8 cellular contexts compared by ENCODE assay signal in genomic region chr18:3452750-3453539, GRCh38. TPM values are rescaled to one million over a fixed set of nuclear protein-coding genes. Genes with fewer than 3 reads are reported as not detected.
DNase-seq lines count a peak whose midpoint lies in the region; ATAC-seq and TF ChIP-seq lines count a peak whose summit lies in the region.

No MANE protein-coding gene starts in this region.

- H3K4me3 ChIP-seq in liver (ENCODE audit: low read depth in 1 of 3, low read length in 3 of 3) (peak overlapping the region; percentile 63 to 92 (median 90)), thoracic aorta (peak overlapping the region; percentile 95)

- H3K27me3 ChIP-seq in liver (ENCODE audit: control insufficient read depth in 4 of 4, insufficient read depth in 4 of 4, low read length in 3 of 4) (no peaks in the 10 kb centered on the region), thoracic aorta (replicated peaks; ENCODE audit: insufficient read depth) (no peaks in the 10 kb centered on the region)

- TF ChIP-seq RAD21 in liver (IDR thresholded peaks at IDR 0.05) = no peak

- no peak for ATAC-seq in thoracic aorta (ENCODE audit: insufficient number of reproducible peaks, low FRiP score, low read depth)
- ATAC-seq in GM19467 (IDR thresholded peaks at IDR 0.05; ENCODE audit: unreplicated experiment) = no peak

- peak overlapping the region; percentile 98 to 100 for H3K9ac ChIP-seq in liver (ENCODE audit: low read depth in 1 of 2, low read length in 2 of 2)

- no peak for TF ChIP-seq CTCF in liver (IDR thresholded peaks at IDR 0.05; ENCODE audit: low read depth, low read length, missing input control)
- no peak for TF ChIP-seq CTCF in thoracic aorta (IDR thresholded peaks at IDR 0.05)

- peaks cover 52% of the 10 kb centered on the region for H3K4me1 Mint-ChIP-seq in activated CD4-positive, alpha-beta T cell treated with anti-CD3 and anti-CD28 coated beads, Interleukin-2, amount 10 ng/mL, durations not matched to agents 7 days and 5 days

- H3K27ac ChIP-seq in liver (ENCODE audit: low read depth in 1 of 2, low read length in 2 of 2) (peak overlapping the region; percentile 99 to 100), thoracic aorta (peak overlapping the region; percentile 99 to 100)

- H3K9me3 ChIP-seq in liver (ENCODE audit: control insufficient read depth in 4 of 4, low read length in 3 of 4) = no peaks in the 10 kb centered on the region
- H3K9me3 ChIP-seq in thoracic aorta = no peaks in the 10 kb centered on the region

- H3K27me3 Mint-ChIP-seq in activated CD4-positive, alpha-beta T cell treated with anti-CD3 and anti-CD28 coated beads, Interleukin-2, amount 10 ng/mL, durations not matched to agents 7 days and 5 days = no peaks in the 10 kb centered on the region

- CTCF ChIA-PET in activated CD4-positive, alpha-beta T cell treated with anti-CD3 and anti-CD28 coated beads, Interleukin-2, amount 10 ng/mL, durations not matched to agents 7 days and 5 days (lab: Charles Lee) = interaction anchor here (0.7 to 4.5 kb wide), 15 partner anchors 9 to 358 kb away, joined by 3 to 22 read pairs (median 3); partner anchors contain the start of gene MYL12A

- peaks cover 2 to 46% (median 26%) of the 10 kb centered on the region in 4 donors for H3K4me1 ChIP-seq in liver (ENCODE audit: control insufficient read depth in 4 of 4, insufficient read depth in 4 of 4, low read length in 3 of 4)
- peaks cover 12 to 38% of the 10 kb centered on the region in 2 donors for H3K4me1 ChIP-seq in thoracic aorta (ENCODE audit: control insufficient read depth in 1 of 2, low read depth in 2 of 2)

- H3K36me3 ChIP-seq in liver (ENCODE audit: control insufficient read depth in 4 of 4, insufficient read depth in 3 of 4, low read depth in 1 of 4, low read length in 3 of 4) = peaks cover 0 to 7% (median 5%) of the 10 kb centered on the region in 4 donors
- peaks cover 14% of the 10 kb centered on the region for H3K36me3 ChIP-seq in thoracic aorta

- POLR2A ChIA-PET in activated CD4-positive, alpha-beta T cell treated with anti-CD3 and anti-CD28 coated beads, Interleukin-2, amount 10 ng/mL, durations not matched to agents 7 days and 5 days (lab: Charles Lee) = interaction anchor here (0.6 to 0.7 kb wide), 2 partner anchors 49 to 202 kb away, joined by 3 to 4 read pairs; no protein-coding TSS in a partner anchor

- H3K36me3 Mint-ChIP-seq in activated CD4-positive, alpha-beta T cell treated with anti-CD3 and anti-CD28 coated beads, Interleukin-2, amount 10 ng/mL, durations not matched to agents 7 days and 5 days (ENCODE audit: low read depth) = peaks cover 24% of the 10 kb centered on the region

- WGBS in liver = 34% methylated on average over 17 of the region's 17 CpGs

- H3K27ac Mint-ChIP-seq in activated CD4-positive, alpha-beta T cell treated with anti-CD3 and anti-CD28 coated beads, Interleukin-2, amount 10 ng/mL, durations not matched to agents 7 days and 5 days = peak overlapping the region; percentile 97

- no peaks in the 10 kb centered on the region for H3K9me3 Mint-ChIP-seq in activated CD4-positive, alpha-beta T cell treated with anti-CD3 and anti-CD28 coated beads, Interleukin-2, amount 10 ng/mL, durations not matched to agents 7 days and 5 days

- no peak for DNase-seq in activated CD4-positive, alpha-beta T cell treated with anti-CD3 and anti-CD28 coated beads, Interleukin-2, amount 10 ng/mL, durations not matched to agents 7 days and 5 days
- no peak for DNase-seq in activated CD4-positive, alpha-beta T cell treated with anti-CD3 and anti-CD28 coated beads, Interleukin-2, amount 50 U/mL, for 1 hour
- peak; percentile 43 for DNase-seq in astrocyte of the hippocampus (ENCODE audit: low read depth, low spot score)
- no peak for DNase-seq in thoracic aorta (ENCODE audit: low spot score)
- no peak for DNase-seq in dedifferentiated amniotic fluid mesenchymal stem cell (ENCODE audit: extremely low spot score)
- no peak for DNase-seq in stimulated activated CD4-positive, alpha-beta T cell treated with anti-CD3 and anti-CD28 coated beads, Interleukin-12 subunit alpha, Interleukin-12 subunit beta, amount 100 ng/mL, for 4 hours

- peak overlapping the region; percentile 91 for H3K4me3 Mint-ChIP-seq in activated CD4-positive, alpha-beta T cell treated with anti-CD3 and anti-CD28 coated beads, Interleukin-2, amount 10 ng/mL, durations not matched to agents 7 days and 5 days

TF ChIP-seq in liver, 16 proteins besides CTCF, POLR2A, EP300 and RAD21:
- TF ChIP-seq MAX (IDR thresholded peaks at IDR 0.05) (no peak), FOXA1 (IDR thresholded peaks at IDR 0.05) (no peak), JUND (IDR thresholded peaks at IDR 0.05) (no peak), ATF3 (IDR thresholded peaks at IDR 0.05) (no peak), ZBTB33 (IDR thresholded peaks at IDR 0.05) (no peak), FOXA2 (IDR thresholded peaks at IDR 0.05) (no peak), GABPA (IDR thresholded peaks at IDR 0.05 in 1 of 2, conservative IDR thresholded peaks at IDR 0.05 in 1 of 2) (no peak), HNF4G (IDR thresholded peaks at IDR 0.05) (no peak), EGR1 (IDR thresholded peaks at IDR 0.05; ENCODE audit: low read depth in 2 of 2) (no peak), REST (IDR thresholded peaks at IDR 0.05) (no peak), HNF4A (conservative IDR thresholded peaks at IDR 0.05) (no peak)

RNA-seq across cellular contexts. Expression of gene TGIF1, which starts 3.0 kb away (rescaled TPM):
- total RNA-seq in activated CD4-positive, alpha-beta T cell treated with anti-CD3 and anti-CD28 coated beads, Interleukin-2, amount 10 ng/mL, durations not matched to agents 7 days and 5 days = 10 to 100 TPM; 12.5 to 14.7 TPM
- total RNA-seq in liver = 10 to 100 TPM; 22.9 to 26.4 TPM
- polyA plus RNA-seq in liver = 10 to 100 TPM; 13.1 to 14.0 TPM
- 10 to 100 TPM; 42.8 to 91.6 TPM for total RNA-seq in thoracic aorta
